Comparison of ENCODE assay signal across 26 cellular contexts in the genomic region with DNA sequence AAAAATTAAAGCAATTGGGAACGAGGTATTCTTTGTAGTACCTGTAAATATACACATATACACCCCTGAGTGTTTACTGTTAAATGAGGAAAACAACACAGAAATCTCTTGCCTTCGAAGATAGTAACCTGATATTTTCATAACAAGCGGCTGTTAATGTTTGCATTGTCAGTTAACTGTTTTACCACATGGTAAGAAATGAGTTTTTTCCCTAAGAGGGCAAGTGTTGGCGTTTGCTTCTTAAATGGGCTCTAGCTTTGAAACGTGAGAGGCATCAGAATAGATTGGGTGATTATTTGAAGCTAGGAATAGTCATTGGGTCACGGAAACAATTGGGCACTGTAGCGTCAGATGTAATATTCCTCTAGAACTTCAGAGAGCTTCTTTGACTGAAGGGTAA.
DNase-seq lines count a peak whose midpoint lies in the region; TF ChIP-seq lines count a peak whose summit lies in the region.
"Had no signal": no experiment of that assay in that cellular context is flagged by ENCODE, and none has a peak within 500 bp of the region (broad histone marks: within the 10 kb centered on the region; RNA-seq: fewer than 3 reads in every experiment).

No MANE protein-coding gene starts in this region.

- no peak overlapping the region for H3K4me3 ChIP-seq in KMS-11 (IDR thresholded peaks at IDR 0.05; ENCODE audit: insufficient read depth, low read depth, low read length)
- peak overlapping the region; percentile 73 for H3K4me3 ChIP-seq in endocrine pancreas (ENCODE audit: control insufficient read depth, insufficient read depth, low read length)
- H3K4me3 ChIP-seq: heart right ventricle, lung, mucosa of descending colon, skin epidermis, uterus had no signal

- H3K4me2 ChIP-seq in KMS-11 = peak overlapping the region; percentile 59

- no peaks in the 10 kb centered on the region; the same call in 1 of the 2 replicates for H3K36me3 ChIP-seq in KMS-11 (ENCODE audit: insufficient read depth)
- no peaks in the 10 kb centered on the region for H3K36me3 ChIP-seq in endocrine pancreas (ENCODE audit: control insufficient read depth, insufficient read depth, low read length)
- H3K36me3 ChIP-seq: uterus had no signal

- no peak for TF ChIP-seq CTCF in KMS-11 (conservative IDR thresholded peaks at IDR 0.05; ENCODE audit: low read depth, low read length)
- TF ChIP-seq CTCF in GM13977 (IDR thresholded peaks at IDR 0.05; ENCODE audit: extremely low read depth, insufficient read depth, missing control alignments) = no peak

- H3K4me1 ChIP-seq in KMS-11 (ENCODE audit: low read depth, poor library complexity, severe bottlenecking) (peaks cover 86% of the 10 kb centered on the region), endocrine pancreas (ENCODE audit: control insufficient read depth, insufficient read depth, low read length) (peaks cover 34% of the 10 kb centered on the region)
- H3K4me1 ChIP-seq: foreskin keratinocyte, uterus had no signal

- no peak overlapping the region for H2AFZ ChIP-seq in KMS-11 (ENCODE audit: low read depth)

- H3K27me3 ChIP-seq in KMS-11 (ENCODE audit: insufficient read depth, low read depth) = no peaks in the 10 kb centered on the region
- H3K27me3 ChIP-seq in endocrine pancreas (ENCODE audit: control insufficient read depth, insufficient read depth, low read length) = no peaks in the 10 kb centered on the region
- H3K27me3 ChIP-seq: foreskin keratinocyte, heart right ventricle, uterus had no signal

- H3K9me3 ChIP-seq in endocrine pancreas (ENCODE audit: control insufficient read depth, low read length) = no peaks in the 10 kb centered on the region
- H3K9me3 ChIP-seq: heart right ventricle, mucosa of descending colon, uterus had no signal

- no peak overlapping the region for H3K9ac ChIP-seq in KMS-11
- H3K9ac ChIP-seq in endocrine pancreas (ENCODE audit: control insufficient read depth, insufficient read depth, low read length) = no peak overlapping the region

- 0 out of 2 replicates have a peak, but pooled peaks cover 8% of the 10 kb centered on the region for H3K79me2 ChIP-seq in KMS-11 (ENCODE audit: insufficient read depth, low read depth)

- peak; percentile 29 for DNase-seq in NCI-H748 (lab: John Stamatoyannopoulos, UW; ENCODE audit: unreplicated experiment)
- no peak for DNase-seq in NCI-H748 treated with DMSO at 0.1 percent for 48 hours (lab: John Stamatoyannopoulos, UW)
- DNase-seq in NCI-H2171 (lab: John Stamatoyannopoulos, UW) = peak; percentile 35
- DNase-seq in activated T-cell treated with anti-CD3 and anti-CD28 coated beads, Interleukin-2, amount 50 U/mL, for 48 hours = no peak
- no peak for DNase-seq in activated gamma-delta T cell treated with Interleukin-2 at 50 U/mL for 16 hours
- no peak for DNase-seq in GM13977 (ENCODE audit: low spot score)
- DNase-seq: activated CD4-positive, alpha-beta T cell treated with anti-CD3 and anti-CD28 coated beads, Interleukin-2, amount 50 U/mL, for 48 hours; activated naive CD8-positive, alpha-beta T cell treated with anti-CD3 and anti-CD28 coated beads for 36 hours; aorta; Calu3; cortex of kidney; EL; endodermal cell; foreskin keratinocyte; heart right ventricle; NCI-H1436; NCI-H446 treated with DMSO at 0.1 percent for 48 hours; stimulated activated naive CD8-positive, alpha-beta T cell treated with anti-CD3 and anti-CD28 coated beads, Interleukin-15, amount 100 ng/mL, for 72 hours; SW 1271; T-helper 9 cell; uterus had no signal

- peak overlapping the region; percentile 70 for H3K27ac ChIP-seq in KMS-11
- H3K27ac ChIP-seq: foreskin keratinocyte, heart right ventricle, skin epidermis, uterus had no signal

- in situ Hi-C loops in GM13977 (cut with MboI; ENCODE audit: low pct_unique_long_range_greater_than_20kb, low sequenced_read_pairs, unreplicated experiment) = no loop called here

- H4K20me1 ChIP-seq in KMS-11 (ENCODE audit: insufficient read depth) = no peaks in the 10 kb centered on the region

Comparison
In these comparisons a context has a peak if more than half of its experiments do, and no peak if none do; other contexts are left out.
1. DNase-seq: peak in NCI-H748 (single experiment) and NCI-H2171 (single experiment); none in NCI-H748 treated with DMSO at 0.1 percent for 48 hours (single experiment), activated T-cell treated with anti-CD3 and anti-CD28 coated beads, Interleukin-2, amount 50 U/mL, for 48 hours (0 of 2), activated gamma-delta T cell treated with Interleukin-2 at 50 U/mL for 16 hours (single experiment) and GM13977 (single experiment).